Comparison of ENCODE assay signal across 1 cellular context in genomic region chr5:151128817-151129216, GRCh38.
TF ChIP-seq lines count a peak whose summit lies in the region.

No MANE protein-coding gene starts in this region.

TF ChIP-seq in SK-N-SH, 30 proteins besides CTCF, POLR2A, EP300 and RAD21:
- TF ChIP-seq, protein P1, sequence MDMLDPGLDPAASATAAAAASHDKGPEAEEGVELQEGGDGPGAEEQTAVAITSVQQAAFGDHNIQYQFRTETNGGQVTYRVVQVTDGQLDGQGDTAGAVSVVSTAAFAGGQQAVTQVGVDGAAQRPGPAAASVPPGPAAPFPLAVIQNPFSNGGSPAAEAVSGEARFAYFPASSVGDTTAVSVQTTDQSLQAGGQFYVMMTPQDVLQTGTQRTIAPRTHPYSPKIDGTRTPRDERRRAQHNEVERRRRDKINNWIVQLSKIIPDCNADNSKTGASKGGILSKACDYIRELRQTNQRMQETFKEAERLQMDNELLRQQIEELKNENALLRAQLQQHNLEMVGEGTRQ (IDR thresholded peaks at IDR 0.05; ENCODE audit: borderline replicate concordance, low read depth, low read length) = no peak
